In genomic region chr4:7842384-7843279, GRCh38 we compare ENCODE assay signal across 9 cellular contexts.
DNase-seq lines count a peak whose midpoint lies in the region; ATAC-seq and TF ChIP-seq lines count a peak whose summit lies in the region.
"Had no signal": no experiment of that assay in that cellular context is flagged by ENCODE, and none has a peak within 500 bp of the region (broad histone marks: within the 10 kb centered on the region; RNA-seq: fewer than 3 reads in every experiment).

No MANE protein-coding gene starts in this region.

- no peak for TF ChIP-seq RAD21 in Ishikawa (IDR thresholded peaks at IDR 0.05; ENCODE audit: low read depth)

- WGBS in upper lobe of left lung, 2 donors: 78 to 79% methylated on average over 19 to 22 of the region's 22 CpGs

- no peak for TF ChIP-seq CTCF in upper lobe of left lung (IDR thresholded peaks at IDR 0.05)

- H3K27ac ChIP-seq in upper lobe of left lung: peak overlapping the region; percentile 25 to 62 (median 57)
- H3K27ac ChIP-seq: VCaP had no signal

- no peak for TF ChIP-seq POLR2A in upper lobe of left lung (IDR thresholded peaks at IDR 0.05)

- peaks cover 0 to 9% (median 5%) of the 10 kb centered on the region in 4 donors for H3K4me1 ChIP-seq in upper lobe of left lung

- ATAC-seq in upper lobe of left lung (ENCODE audit: low FRiP score in 2 of 2): peak; percentile 54 to 91
- no peak for ATAC-seq in HG02938 (IDR thresholded peaks at IDR 0.05; ENCODE audit: unreplicated experiment)
- ATAC-seq in GM21723 (IDR thresholded peaks at IDR 0.05; ENCODE audit: unreplicated experiment): no peak

- no peak overlapping the region for H3K4me3 ChIP-seq in upper lobe of left lung

- TF ChIP-seq EP300 in Ishikawa (IDR thresholded peaks at IDR 0.05; ENCODE audit: borderline replicate concordance) (no peak; the same call in 1 of the 2 replicates), upper lobe of left lung (IDR thresholded peaks at IDR 0.05) (no peak)

- no peaks in the 10 kb centered on the region for H3K27me3 ChIP-seq in upper lobe of left lung

- peaks cover 0 to 4% (median 0%) of the 10 kb centered on the region in 4 donors for H3K36me3 ChIP-seq in upper lobe of left lung

- DNase-seq in dermis microvascular lymphatic vessel endothelial cell (ENCODE audit: low read depth in 2 of 2) (peak; percentile 22 to 94), medulla oblongata (ENCODE audit: extremely low spot score) (peak; percentile 24), upper lobe of left lung (peak in 1 of 2 donors; percentile 52), COR-L47 (lab: John Stamatoyannopoulos, UW) (no peak), NCI-H774 (lab: John Stamatoyannopoulos, UW) (no peak)

- no peaks in the 10 kb centered on the region for H3K9me3 ChIP-seq in upper lobe of left lung

TF ChIP-seq in Ishikawa, 13 proteins besides CTCF, POLR2A, EP300 and RAD21:
- TF ChIP-seq EGR1 (IDR thresholded peaks at IDR 0.05): no peak
- TF ChIP-seq CEBPB (IDR thresholded peaks at IDR 0.05): peak; percentile 42; the same call in 1 of the 2 replicates
- peak; percentile 70; the same call in 1 of the 2 replicates for TF ChIP-seq TEAD4 (IDR thresholded peaks at IDR 0.05)
- TF ChIP-seq REST (IDR thresholded peaks at IDR 0.05; ENCODE audit: low read depth): no peak
- TF ChIP-seq TCF12 (IDR thresholded peaks at IDR 0.05; ENCODE audit: low read depth): peak; percentile 51

Comparison
In these comparisons a context has a peak if more than half of its experiments do, and no peak if none do; other contexts are left out.
1. DNase-seq: peak in dermis microvascular lymphatic vessel endothelial cell (2 of 2) and medulla oblongata (single experiment); none in COR-L47 (single experiment) and NCI-H774 (single experiment).
2. ATAC-seq: peak in upper lobe of left lung (2 of 2); none in HG02938 (single experiment) and GM21723 (single experiment).